ENCODE assay signal across 23 cellular contexts in genomic region chr5:69230181-69230580, GRCh38. TPM values are rescaled to one million over a fixed set of nuclear protein-coding genes. Genes with fewer than 3 reads are reported as not detected.
DNase-seq lines count a peak whose midpoint lies in the region; ATAC-seq, FAIRE-seq and TF ChIP-seq lines count a peak whose summit lies in the region.
"Had no signal": no experiment of that assay in that cellular context is flagged by ENCODE, and none has a peak within 500 bp of the region (broad histone marks: within the 10 kb centered on the region; RNA-seq: fewer than 3 reads in every experiment).

No MANE protein-coding gene starts in this region.

- ATAC-seq in activated CD8-positive, alpha-beta T cell treated with anti-CD3 and anti-CD28 coated beads, Interleukin-2, amount 10 ng/mL, durations not matched to agents 7 days and 5 days, result no peak
- no peak for ATAC-seq in activated CD8-positive, alpha-beta T cell treated with anti-CD3 and anti-CD28 coated beads for 36 hours
- no peak for ATAC-seq in GM21515 (IDR thresholded peaks at IDR 0.05; ENCODE audit: unreplicated experiment)

- peaks cover 7% of the 10 kb centered on the region for H3K4me1 Mint-ChIP-seq in activated CD8-positive, alpha-beta T cell treated with anti-CD3 and anti-CD28 coated beads, Interleukin-2, amount 10 ng/mL, durations not matched to agents 7 days and 5 days (ENCODE audit: low read depth)
- peaks cover 2% of the 10 kb centered on the region for H3K4me1 Mint-ChIP-seq in activated CD8-positive, alpha-beta T cell treated with anti-CD3 and anti-CD28 coated beads for 36 hours (ENCODE audit: low read depth)

- peaks cover 4% of the 10 kb centered on the region for H3K79me1 ChIP-seq in trophoblast cell (ENCODE audit: low read length)

- no peaks in the 10 kb centered on the region for H3K27me3 Mint-ChIP-seq in activated CD8-positive, alpha-beta T cell treated with anti-CD3 and anti-CD28 coated beads, Interleukin-2, amount 10 ng/mL, durations not matched to agents 7 days and 5 days (ENCODE audit: low read depth)
- no peaks in the 10 kb centered on the region for H3K27me3 Mint-ChIP-seq in activated CD8-positive, alpha-beta T cell treated with anti-CD3 and anti-CD28 coated beads for 36 hours
- H3K27me3 Mint-ChIP-seq: IgD-negative memory B cell had no signal

- H2BK5ac ChIP-seq in trophoblast cell (ENCODE audit: low read depth, low read length, poor library complexity), result no peak overlapping the region

- CTCF ChIA-PET in activated CD8-positive, alpha-beta T cell treated with anti-CD3 and anti-CD28 coated beads, Interleukin-2, amount 10 ng/mL, durations not matched to agents 7 days and 5 days (lab: Charles Lee), result no interaction called here
- CTCF ChIA-PET in activated CD8-positive, alpha-beta T cell treated with anti-CD3 and anti-CD28 coated beads for 36 hours (lab: Charles Lee), result no interaction called here

- no peaks in the 10 kb centered on the region for H3K9me3 ChIP-seq in trophoblast cell (ENCODE audit: insufficient read depth, low read depth, low read length)
- H3K9me3 ChIP-seq: HAP-1 had no signal

- TF ChIP-seq CTCF in activated CD8-positive, alpha-beta T cell treated with anti-CD3 and anti-CD28 coated beads for 36 hours (IDR thresholded peaks at IDR 0.05), result no peak
- no peak for TF ChIP-seq CTCF in bronchial epithelial cell (IDR thresholded peaks at IDR 0.05; ENCODE audit: insufficient read depth, low read length, severe bottlenecking)

- no peak overlapping the region for H2AFZ ChIP-seq in trophoblast cell (ENCODE audit: insufficient read depth, low read length, poor library complexity)

- no peak overlapping the region for H3K4ac ChIP-seq in trophoblast cell (ENCODE audit: low read depth, low read length)

- no peak overlapping the region for H3K9ac ChIP-seq in trophoblast cell (ENCODE audit: low read length)
- H3K9ac ChIP-seq: KMS-11 had no signal

- peaks cover 1% of the 10 kb centered on the region for H3K36me3 ChIP-seq in bronchial epithelial cell (ENCODE audit: control insufficient read depth, insufficient read depth, low read length)
- H3K36me3 ChIP-seq in trophoblast cell (ENCODE audit: control insufficient read depth in 1 of 2, insufficient read depth in 2 of 2, low read length in 2 of 2), result peaks cover 7% of the 10 kb centered on the region in 2 experiments

- H3K27me3 ChIP-seq in bronchial epithelial cell (ENCODE audit: control insufficient read depth, insufficient read depth, low read length), result no peaks in the 10 kb centered on the region
- no peaks in the 10 kb centered on the region for H3K27me3 ChIP-seq in trophoblast cell (ENCODE audit: insufficient read depth, low read length)

- H3K9me3 Mint-ChIP-seq in activated CD8-positive, alpha-beta T cell treated with anti-CD3 and anti-CD28 coated beads, Interleukin-2, amount 10 ng/mL, durations not matched to agents 7 days and 5 days (ENCODE audit: insufficient read depth), result no peaks in the 10 kb centered on the region
- H3K9me3 Mint-ChIP-seq in activated CD8-positive, alpha-beta T cell treated with anti-CD3 and anti-CD28 coated beads for 36 hours, result no peaks in the 10 kb centered on the region
- H3K9me3 Mint-ChIP-seq: HFFc6, IgD-negative memory B cell had no signal

- H3K4me3 Mint-ChIP-seq in activated CD8-positive, alpha-beta T cell treated with anti-CD3 and anti-CD28 coated beads, Interleukin-2, amount 10 ng/mL, durations not matched to agents 7 days and 5 days, result no peak overlapping the region
- no peak overlapping the region for H3K4me3 Mint-ChIP-seq in activated CD8-positive, alpha-beta T cell treated with anti-CD3 and anti-CD28 coated beads for 36 hours
- H3K4me3 Mint-ChIP-seq: HFFc6, IgD-negative memory B cell had no signal

- H3K36me3 Mint-ChIP-seq in activated CD8-positive, alpha-beta T cell treated with anti-CD3 and anti-CD28 coated beads, Interleukin-2, amount 10 ng/mL, durations not matched to agents 7 days and 5 days (ENCODE audit: low read depth), result peaks cover 19% of the 10 kb centered on the region
- H3K36me3 Mint-ChIP-seq in activated CD8-positive, alpha-beta T cell treated with anti-CD3 and anti-CD28 coated beads for 36 hours (ENCODE audit: low read depth), result peaks cover 5% of the 10 kb centered on the region
- H3K36me3 Mint-ChIP-seq: IgD-negative memory B cell had no signal

- H3K27ac ChIP-seq in trophoblast cell (ENCODE audit: low read depth, low read length), result no peak overlapping the region
- H3K27ac ChIP-seq: KMS-11 had no signal

- DNase-seq in activated CD8-positive, alpha-beta T cell treated with anti-CD3 and anti-CD28 coated beads, Interleukin-2, amount 10 ng/mL, durations not matched to agents 7 days and 5 days, result peak; percentile 14
- no peak for DNase-seq in activated CD8-positive, alpha-beta T cell treated with anti-CD3 and anti-CD28 coated beads for 36 hours
- DNase-seq in bronchial epithelial cell (ENCODE audit: low read depth) (peak; percentile 63), kidney tubule cell (ENCODE audit: low spot score) (peak; percentile 68), trophoblast cell (peak; percentile 58 to 63), posterior vena cava (ENCODE audit: low spot score) (no peak), mesenteric fat pad (ENCODE audit: low spot score) (no peak)
- DNase-seq: 8988T, GOT3, HFFc6, MM.1S, NCI-H1048, NCI-H1417, NCI-H1694, NCI-H2029 treated with DMSO at 0.1 percent for 48 hours, NCI-H2227 treated with DMSO at 0.1 percent for 48 hours, NCI-H526 treated with DMSO at 0.1 percent for 48 hours, Right ventricle myocardium superior, RPMI8226 had no signal

- no peak overlapping the region for H2AK5ac ChIP-seq in trophoblast cell (ENCODE audit: low read length)

- WGBS in trophoblast cell (ENCODE audit: extremely low coverage, insufficient coverage, insufficient read length), result no CpG with 5 or more reads among the region's 2 CpGs

- no peak overlapping the region for H3K27ac Mint-ChIP-seq in activated CD8-positive, alpha-beta T cell treated with anti-CD3 and anti-CD28 coated beads, Interleukin-2, amount 10 ng/mL, durations not matched to agents 7 days and 5 days
- H3K27ac Mint-ChIP-seq in activated CD8-positive, alpha-beta T cell treated with anti-CD3 and anti-CD28 coated beads for 36 hours, result no peak overlapping the region
- H3K27ac Mint-ChIP-seq: HFFc6, IgD-negative memory B cell had no signal

- no peak overlapping the region for H3K18ac ChIP-seq in trophoblast cell (ENCODE audit: low read length)

- no peaks in the 10 kb centered on the region for H3K4me1 ChIP-seq in trophoblast cell (ENCODE audit: control insufficient read depth in 1 of 2, insufficient read depth in 2 of 2, low read length in 2 of 2)

- no peak overlapping the region for H2BK120ac ChIP-seq in trophoblast cell (ENCODE audit: insufficient read depth, low read length, poor library complexity)

- H3K14ac ChIP-seq in trophoblast cell (ENCODE audit: low read length), result no peak overlapping the region

- H3K79me2 ChIP-seq in trophoblast cell (ENCODE audit: control insufficient read depth, insufficient read depth, low read length, poor library complexity), result peaks cover 4% of the 10 kb centered on the region

- no peak overlapping the region for H4K12ac ChIP-seq in trophoblast cell (ENCODE audit: low read depth, low read length)

- no peak overlapping the region for H2BK12ac ChIP-seq in trophoblast cell (ENCODE audit: low read length)

- intact Hi-C loops in activated CD8-positive, alpha-beta T cell treated with anti-CD3 and anti-CD28 coated beads for 36 hours (cut with micrococcal nuclease), result no loop called here
- intact Hi-C loops in posterior vena cava (cut with DNase I), result no loop called here

- H3K4me2 ChIP-seq in trophoblast cell (ENCODE audit: low read length), result no peak overlapping the region
- H3K4me2 ChIP-seq: KMS-11 had no signal

- no peak overlapping the region for H3K23ac ChIP-seq in trophoblast cell (ENCODE audit: low read length)

- no peak overlapping the region for H4K91ac ChIP-seq in trophoblast cell (ENCODE audit: low read depth, low read length)

- H4K8ac ChIP-seq in trophoblast cell (ENCODE audit: low read depth, low read length), result no peak overlapping the region

- POLR2A ChIA-PET in activated CD8-positive, alpha-beta T cell treated with anti-CD3 and anti-CD28 coated beads, Interleukin-2, amount 10 ng/mL, durations not matched to agents 7 days and 5 days (lab: Charles Lee), result no interaction called here
- POLR2A ChIA-PET in activated CD8-positive, alpha-beta T cell treated with anti-CD3 and anti-CD28 coated beads for 36 hours (lab: Charles Lee), result no interaction called here

- H3K4me3 ChIP-seq in bronchial epithelial cell (ENCODE audit: low read depth, low read length) (no peak overlapping the region), trophoblast cell (ENCODE audit: low read depth, low read length) (no peak overlapping the region)
- H3K4me3 ChIP-seq: HAP-1 had no signal

- no peak for FAIRE-seq in bronchial epithelial cell (lab: Jason Lieb, UNC)

RNA-seq across cellular contexts. Expression of gene CDK7, which starts 4.5 kb away (rescaled TPM):
- 10 to 100 TPM; 23.9 to 28.3 TPM for total RNA-seq in activated CD8-positive, alpha-beta T cell treated with anti-CD3 and anti-CD28 coated beads, Interleukin-2, amount 10 ng/mL, durations not matched to agents 7 days and 5 days
- total RNA-seq in activated CD8-positive, alpha-beta T cell treated with anti-CD3 and anti-CD28 coated beads for 36 hours, result 10 to 100 TPM; 40.6 to 46.2 TPM
- total RNA-seq in bronchial epithelial cell (51.5 and 60.8 TPM in 2 replicates), posterior vena cava (10 to 100 TPM; 14.6 to 19.5 TPM), mesenteric fat pad (20.1 TPM)
- polyA plus RNA-seq in trophoblast cell (2013), result 112 and 122 TPM in 2 replicates

RNA-seq across cellular contexts. Expression of gene CENPH, which starts 40.8 kb away (rescaled TPM):
- 10 to 100 TPM; 48.5 to 50.1 TPM for total RNA-seq in activated CD8-positive, alpha-beta T cell treated with anti-CD3 and anti-CD28 coated beads, Interleukin-2, amount 10 ng/mL, durations not matched to agents 7 days and 5 days
- 10 to 100 TPM; 97.0 to 98.6 TPM for total RNA-seq in activated CD8-positive, alpha-beta T cell treated with anti-CD3 and anti-CD28 coated beads for 36 hours
- total RNA-seq in bronchial epithelial cell (3.3 and 5.0 TPM in 2 replicates), posterior vena cava (1 to 10 TPM; 1.9 to 3.0 TPM), mesenteric fat pad (2.3 TPM)
- 23.9 and 25.7 TPM in 2 replicates for polyA plus RNA-seq in trophoblast cell (2013)

Comparison
In these comparisons a context has a peak if more than half of its experiments do, and no peak if none do; other contexts are left out.
1. DNase-seq: peak in activated CD8-positive, alpha-beta T cell treated with anti-CD3 and anti-CD28 coated beads, Interleukin-2, amount 10 ng/mL, durations not matched to agents 7 days and 5 days (single experiment), bronchial epithelial cell (single experiment), kidney tubule cell (single experiment) and trophoblast cell (2 of 2); none in activated CD8-positive, alpha-beta T cell treated with anti-CD3 and anti-CD28 coated beads for 36 hours (single experiment), posterior vena cava (single experiment) and mesenteric fat pad (single experiment).